Comparison of ENCODE assay signal across 23 cellular contexts in genomic region chr10:1270906-1271305, GRCh38.
"Had no signal": no experiment of that assay in that cellular context is flagged by ENCODE, and none has a peak within 500 bp of the region (broad histone marks: within the 10 kb centered on the region; RNA-seq: fewer than 3 reads in every experiment).

No MANE protein-coding gene starts in this region.

- DNase-seq: cerebellar nuclear complex; dorsolateral prefrontal cortex; effector CD8-positive, alpha-beta T cell; foreskin keratinocyte; heart left ventricle; kidney; mesendoderm; natural killer cell; nucleus accumbens; psoas muscle; right cardiac atrium; sigmoid colon; stimulated activated CD4-positive, alpha-beta T cell treated with anti-CD3 and anti-CD28 coated beads, Interleukin-4, amount 100 ng/mL, for 4 hours; stimulated activated naive B cell treated with anti-CD40 and anti-IgM and Interleukin-4, amounts not matched to agents 10 μg/mL and 1 μg/mL and 100 μg/mL, for 72 hours had no signal

- ATAC-seq: foreskin keratinocyte; gastroesophageal sphincter; heart left ventricle; left lobe of liver; natural killer cell; psoas muscle; right cardiac atrium; stimulated activated naive B cell treated with anti-CD40 and anti-IgM and Interleukin-4, amounts not matched to agents 10 μg/mL and 1 μg/mL and 100 μg/mL, for 72 hours had no signal

- H3K4me3 Mint-ChIP-seq: natural killer cell; stimulated activated naive B cell treated with anti-CD40 and anti-IgM and Interleukin-4, amounts not matched to agents 10 μg/mL and 1 μg/mL and 100 μg/mL, for 72 hours; stimulated activated naive CD8-positive, alpha-beta T cell treated with anti-CD3 and anti-CD28 coated beads, Interleukin-15, Interleukin-2, amounts not matched to agents 100 ng/mL and 50 ng/mL, for 24 hours had no signal

- H3K79me2 ChIP-seq: hepatocyte had no signal

- H3K27ac Mint-ChIP-seq: natural killer cell; stimulated activated naive B cell treated with anti-CD40 and anti-IgM and Interleukin-4, amounts not matched to agents 10 μg/mL and 1 μg/mL and 100 μg/mL, for 72 hours; stimulated activated naive CD8-positive, alpha-beta T cell treated with anti-CD3 and anti-CD28 coated beads, Interleukin-15, Interleukin-2, amounts not matched to agents 100 ng/mL and 50 ng/mL, for 24 hours had no signal

- H2AFZ ChIP-seq: hepatocyte had no signal

- H3K36me3 Mint-ChIP-seq: natural killer cell; stimulated activated naive B cell treated with anti-CD40 and anti-IgM and Interleukin-4, amounts not matched to agents 10 μg/mL and 1 μg/mL and 100 μg/mL, for 72 hours had no signal

- H3K36me3 ChIP-seq: esophagus muscularis mucosa, gastroesophageal sphincter, heart left ventricle, sigmoid colon, thoracic aorta, tibial nerve, upper lobe of left lung, vagina had no signal

- H3K9me3 ChIP-seq: esophagus muscularis mucosa, gastroesophageal sphincter, heart left ventricle, psoas muscle, sigmoid colon, thoracic aorta, tibial nerve, upper lobe of left lung, vagina had no signal

- H3K27ac ChIP-seq: dorsolateral prefrontal cortex, esophagus muscularis mucosa, foreskin keratinocyte, gastroesophageal sphincter, heart left ventricle, hepatocyte, psoas muscle, sigmoid colon, thoracic aorta, tibial nerve, upper lobe of left lung, vagina had no signal

- H3K27me3 ChIP-seq: dorsolateral prefrontal cortex, foreskin keratinocyte, heart left ventricle, sigmoid colon, tibial nerve, upper lobe of left lung, vagina had no signal

- H3K4me1 Mint-ChIP-seq: natural killer cell had no signal

- H3K4me1 ChIP-seq: esophagus muscularis mucosa, foreskin keratinocyte, gastroesophageal sphincter, heart left ventricle, psoas muscle, sigmoid colon, tibial nerve, upper lobe of left lung had no signal

- H3K4me2 ChIP-seq: hepatocyte had no signal

- H3K27me3 Mint-ChIP-seq: stimulated activated naive CD8-positive, alpha-beta T cell treated with anti-CD3 and anti-CD28 coated beads, Interleukin-15, Interleukin-2, amounts not matched to agents 100 ng/mL and 50 ng/mL, for 24 hours had no signal

- H3K9me3 Mint-ChIP-seq: natural killer cell; stimulated activated naive B cell treated with anti-CD40 and anti-IgM and Interleukin-4, amounts not matched to agents 10 μg/mL and 1 μg/mL and 100 μg/mL, for 72 hours; stimulated activated naive CD8-positive, alpha-beta T cell treated with anti-CD3 and anti-CD28 coated beads, Interleukin-15, Interleukin-2, amounts not matched to agents 100 ng/mL and 50 ng/mL, for 24 hours had no signal

- H3K4me3 ChIP-seq: dorsolateral prefrontal cortex, esophagus muscularis mucosa, gastroesophageal sphincter, heart left ventricle, hepatocyte, psoas muscle, sigmoid colon, thoracic aorta, tibial nerve, upper lobe of left lung, vagina had no signal
